In genomic region chr17:78356163-78356713, GRCh38 we compare ENCODE assay signal across 8 cellular contexts. TPM values are rescaled to one million over a fixed set of nuclear protein-coding genes. Genes with fewer than 3 reads are reported as not detected.
DNase-seq lines count a peak whose midpoint lies in the region; ATAC-seq and TF ChIP-seq lines count a peak whose summit lies in the region.

No MANE protein-coding gene starts in this region.

- in situ Hi-C loops in astrocyte of the cerebellum (cut with HindIII; ENCODE audit: low sequenced_read_pairs), result no loop called here

- peak overlapping the region in 1 of 2 donors; percentile 74 for H3K27ac ChIP-seq in lung (ENCODE audit: low read depth in 1 of 2, low read length in 1 of 2)

- H3K36me3 ChIP-seq in lung (ENCODE audit: control insufficient read depth in 2 of 2, insufficient read depth in 2 of 2, low read length in 2 of 2), result peaks cover 0 to 24% of the 10 kb centered on the region in 2 donors

- no peaks in the 10 kb centered on the region for H3K27me3 ChIP-seq in lung (ENCODE audit: control insufficient read depth, insufficient read depth)

- TF ChIP-seq CTCF in AG10803 (conservative IDR thresholded peaks at IDR 0.05; ENCODE audit: low read length) (no peak; the same call in 1 of the 2 replicates), astrocyte of the cerebellum (IDR thresholded peaks at IDR 0.05; ENCODE audit: low read depth, low read length, missing control alignments) (no peak), lung (IDR thresholded peaks at IDR 0.05; ENCODE audit: control extremely low read depth, extremely low read depth) (no peak)

- WGBS in lung, 2 donors, result 43 to 56% methylated on average over 15 of the region's 15 CpGs

- peak; percentile 70 for ATAC-seq in GM19395 (IDR thresholded peaks at IDR 0.05; ENCODE audit: unreplicated experiment)
- peak; percentile 61 for ATAC-seq in HG03460 (IDR thresholded peaks at IDR 0.05; ENCODE audit: unreplicated experiment)
- ATAC-seq in lung (ENCODE audit: insufficient read depth, low FRiP score), result no peak

- H3K9me3 ChIP-seq in lung (ENCODE audit: control insufficient read depth in 2 of 2, insufficient read depth in 1 of 2, low read length in 1 of 2), result no peaks in the 10 kb centered on the region

- H3K4me3 ChIP-seq in AG10803 (ENCODE audit: low read length) (peak overlapping the region; percentile 47), astrocyte of the cerebellum (ENCODE audit: low read depth, low read length) (peak overlapping the region; percentile 84), lung (peak overlapping the region; percentile 3)

- peak; percentile 81 for DNase-seq in AG10803 (ENCODE audit: low read depth)
- DNase-seq in T-helper 22 cell (ENCODE audit: low read depth), result peak; percentile 92
- DNase-seq in astrocyte of the cerebellum (ENCODE audit: low read depth), result no peak
- DNase-seq in lung (ENCODE audit: low spot score), result no peak
- peak; percentile 72 to 81 for DNase-seq in stimulated activated CD8-positive, alpha-beta memory T cell treated with anti-CD3 and anti-CD28 coated beads, Interleukin-2, amount 100 ng/mL, for 48 hours (ENCODE audit: low read depth in 2 of 2)
- DNase-seq in NCI-H2029 treated with DMSO at 0.1 percent for 48 hours (lab: John Stamatoyannopoulos, UW), result no peak

- peaks cover 22 to 28% of the 10 kb centered on the region in 2 donors for H3K4me1 ChIP-seq in lung (ENCODE audit: control insufficient read depth in 2 of 2, insufficient read depth in 2 of 2, low read length in 2 of 2)

RNA-seq across cellular contexts. Expression of gene SOCS3, which starts 3.6 kb away (rescaled TPM):
- 10 to 100 TPM; 65.8 to 83.8 TPM for total RNA-seq in lung
- 100 to 1,000 TPM; 143 to 545 TPM for polyA plus RNA-seq in lung

RNA-seq across cellular contexts. Expression of gene PGS1, which starts 22.2 kb away (rescaled TPM):
- total RNA-seq in lung, result 100 to 1,000 TPM in 1 of 2 donors, 10 to 100 TPM in 1; 90.6 to 104 TPM
- polyA plus RNA-seq in lung, result 10 to 100 TPM; 44.9 to 98.0 TPM

Comparison
In these comparisons a context has a peak if more than half of its experiments do, and no peak if none do; other contexts are left out.
1. DNase-seq: peak in AG10803 (single experiment), T-helper 22 cell (single experiment) and stimulated activated CD8-positive, alpha-beta memory T cell treated with anti-CD3 and anti-CD28 coated beads, Interleukin-2, amount 100 ng/mL, for 48 hours (2 of 2); none in astrocyte of the cerebellum (single experiment), lung (single experiment) and NCI-H2029 treated with DMSO at 0.1 percent for 48 hours (single experiment).
2. H3K4me3 ChIP-seq: peak in every context shown above with its lines; median percentile 84 in astrocyte of the cerebellum; 47 in AG10803; 3 in lung.